15 cellular contexts compared by ENCODE assay signal in the genomic region with DNA sequence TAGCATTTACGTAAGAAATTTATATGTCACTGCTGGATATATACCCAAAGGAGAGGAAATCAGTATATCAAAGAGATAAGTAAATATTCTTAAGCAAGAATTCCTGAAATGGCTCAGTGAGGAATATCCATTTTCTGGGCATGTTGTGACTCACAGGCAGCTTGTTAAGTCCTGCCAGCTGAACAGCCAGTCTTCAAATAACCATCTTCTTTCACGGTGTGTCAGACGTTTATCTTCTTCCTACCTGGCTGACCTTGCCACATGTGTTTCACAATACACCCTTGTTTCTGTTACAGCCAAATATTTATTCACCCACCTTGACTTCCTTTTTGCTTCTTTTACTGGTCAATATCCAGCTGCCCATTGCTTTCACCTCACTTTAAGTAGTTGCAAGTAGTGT.
DNase-seq lines count a peak whose midpoint lies in the region; ATAC-seq and TF ChIP-seq lines count a peak whose summit lies in the region.
"Had no signal": no experiment of that assay in that cellular context is flagged by ENCODE, and none has a peak within 500 bp of the region (broad histone marks: within the 10 kb centered on the region; RNA-seq: fewer than 3 reads in every experiment).

No MANE protein-coding gene starts in this region.

- peaks cover 11% of the 10 kb centered on the region for H3K4me1 Mint-ChIP-seq in Calu3 (ENCODE audit: low read depth, unreplicated experiment)
- H3K4me1 Mint-ChIP-seq in activated T-helper 17 cell treated with anti-CD3 and anti-CD28 coated beads, Interleukin-2, amount 50 U/mL, for 72 hours = no peaks in the 10 kb centered on the region
- H3K4me1 Mint-ChIP-seq: central memory CD8-positive, alpha-beta T cell had no signal

- intact Hi-C loops in Calu3 (cut with micrococcal nuclease; ENCODE audit: unreplicated experiment) = loop anchor here (2.0 kb wide), 1 partner anchor 304 kb away; no protein-coding TSS in a partner anchor

- no TSS peak for BruUV-seq in Calu3 (replicated peaks; lab: Mats Ljungman, UMichigan)

- no peak for TF ChIP-seq CTCF in Calu3 (IDR thresholded peaks at IDR 0.05; ENCODE audit: unreplicated experiment)

- ATAC-seq in activated T-helper 17 cell treated with anti-CD3 and anti-CD28 coated beads, Interleukin-2, amount 50 U/mL, for 72 hours (replicated peaks) = no peak
- ATAC-seq: GM12878 had no signal

- H3K4me3 Mint-ChIP-seq in Calu3 (ENCODE audit: low read depth, unreplicated experiment) = no peak overlapping the region
- no peak overlapping the region for H3K4me3 Mint-ChIP-seq in activated T-helper 17 cell treated with anti-CD3 and anti-CD28 coated beads, Interleukin-2, amount 50 U/mL, for 72 hours
- H3K4me3 Mint-ChIP-seq: activated T-helper 1 cell treated with anti-CD3 and anti-CD28 coated beads, Interleukin-12 subunit alpha, Interleukin-12 subunit beta, Interleukin-2, Interleukin-4 antibody, amounts not matched to agents 30 ng/mL and 10 ng/mL and 1 ng/mL, durations not matched to agents 14 hours and 24 hours and 36 hours; central memory CD8-positive, alpha-beta T cell; T-helper 2 cell treated with Interferon-gamma antibody and Interleukin-4, amounts not matched to agents 5 μg/mL and 100 μg/mL, for 36 hours had no signal

- no peaks in the 10 kb centered on the region for H3K27me3 Mint-ChIP-seq in Calu3 (ENCODE audit: unreplicated experiment)
- no peaks in the 10 kb centered on the region for H3K27me3 Mint-ChIP-seq in activated T-helper 17 cell treated with anti-CD3 and anti-CD28 coated beads, Interleukin-2, amount 50 U/mL, for 72 hours
- H3K27me3 Mint-ChIP-seq: central memory CD8-positive, alpha-beta T cell had no signal

- CTCF ChIA-PET in Calu3 (lab: Charles Lee) = interaction anchor here (0.7 kb wide), 1 partner anchor 865 kb away, joined by 3 read pairs; no protein-coding TSS in a partner anchor

- H3K27ac Mint-ChIP-seq in Calu3 (ENCODE audit: unreplicated experiment) = no peak overlapping the region
- H3K27ac Mint-ChIP-seq in activated T-helper 17 cell treated with anti-CD3 and anti-CD28 coated beads, Interleukin-2, amount 50 U/mL, for 72 hours = no peak overlapping the region
- H3K27ac Mint-ChIP-seq: activated T-helper 1 cell treated with anti-CD3 and anti-CD28 coated beads, Interleukin-12 subunit alpha, Interleukin-12 subunit beta, Interleukin-2, Interleukin-4 antibody, amounts not matched to agents 30 ng/mL and 10 ng/mL and 1 ng/mL, durations not matched to agents 14 hours and 24 hours and 36 hours; T-helper 2 cell treated with Interferon-gamma antibody and Interleukin-4, amounts not matched to agents 5 μg/mL and 100 μg/mL, for 36 hours had no signal

- DNase-seq in Calu3 = peak; percentile 4
- DNase-seq in HT1080 (ENCODE audit: low read depth) = peak; percentile 39
- peak; percentile 1 for DNase-seq in SW480 (ENCODE audit: low spot score)
- DNase-seq in kidney tubule cell (ENCODE audit: low spot score) = peak; percentile 6
- no peak for DNase-seq in stimulated activated CD4-positive, alpha-beta T cell treated with anti-CD3 and anti-CD28 coated beads, Interleukin-4, amount 100 ng/mL, for 1 hour
- DNase-seq in activated naive CD4-positive, alpha-beta T cell treated with anti-CD3 and anti-CD28 coated beads, Interleukin-2, amount 50 U/mL, for 16 hours = no peak
- DNase-seq in OCI-M1 (lab: John Stamatoyannopoulos, UW) = no peak
- DNase-seq: activated CD8-positive, alpha-beta memory T cell treated with anti-CD3 and anti-CD28 coated beads for 24 hours; effector memory CD4-positive, alpha-beta T cell; GDM1 had no signal

- no peaks in the 10 kb centered on the region for H3K9me3 Mint-ChIP-seq in Calu3 (ENCODE audit: low read depth, unreplicated experiment)
- H3K9me3 Mint-ChIP-seq in activated T-helper 17 cell treated with anti-CD3 and anti-CD28 coated beads, Interleukin-2, amount 50 U/mL, for 72 hours = peaks cover 3% of the 10 kb centered on the region
- H3K9me3 Mint-ChIP-seq: activated T-helper 1 cell treated with anti-CD3 and anti-CD28 coated beads, Interleukin-12 subunit alpha, Interleukin-12 subunit beta, Interleukin-2, Interleukin-4 antibody, amounts not matched to agents 30 ng/mL and 10 ng/mL and 1 ng/mL, durations not matched to agents 14 hours and 24 hours and 36 hours; T-helper 2 cell treated with Interferon-gamma antibody and Interleukin-4, amounts not matched to agents 5 μg/mL and 100 μg/mL, for 36 hours had no signal

- H3K36me3 Mint-ChIP-seq in Calu3 (ENCODE audit: insufficient read depth, unreplicated experiment) = no peaks in the 10 kb centered on the region
- no peaks in the 10 kb centered on the region for H3K36me3 Mint-ChIP-seq in activated T-helper 17 cell treated with anti-CD3 and anti-CD28 coated beads, Interleukin-2, amount 50 U/mL, for 72 hours (ENCODE audit: low read depth)

Comparison
In these comparisons a context has a peak if more than half of its experiments do, and no peak if none do; other contexts are left out.
1. DNase-seq: peak in Calu3 (single experiment), HT1080 (single experiment), SW480 (single experiment) and kidney tubule cell (single experiment); none in stimulated activated CD4-positive, alpha-beta T cell treated with anti-CD3 and anti-CD28 coated beads, Interleukin-4, amount 100 ng/mL, for 1 hour (single experiment), activated naive CD4-positive, alpha-beta T cell treated with anti-CD3 and anti-CD28 coated beads, Interleukin-2, amount 50 U/mL, for 16 hours (single experiment) and OCI-M1 (single experiment).